8 cellular contexts compared by ENCODE assay signal in the genomic region with DNA sequence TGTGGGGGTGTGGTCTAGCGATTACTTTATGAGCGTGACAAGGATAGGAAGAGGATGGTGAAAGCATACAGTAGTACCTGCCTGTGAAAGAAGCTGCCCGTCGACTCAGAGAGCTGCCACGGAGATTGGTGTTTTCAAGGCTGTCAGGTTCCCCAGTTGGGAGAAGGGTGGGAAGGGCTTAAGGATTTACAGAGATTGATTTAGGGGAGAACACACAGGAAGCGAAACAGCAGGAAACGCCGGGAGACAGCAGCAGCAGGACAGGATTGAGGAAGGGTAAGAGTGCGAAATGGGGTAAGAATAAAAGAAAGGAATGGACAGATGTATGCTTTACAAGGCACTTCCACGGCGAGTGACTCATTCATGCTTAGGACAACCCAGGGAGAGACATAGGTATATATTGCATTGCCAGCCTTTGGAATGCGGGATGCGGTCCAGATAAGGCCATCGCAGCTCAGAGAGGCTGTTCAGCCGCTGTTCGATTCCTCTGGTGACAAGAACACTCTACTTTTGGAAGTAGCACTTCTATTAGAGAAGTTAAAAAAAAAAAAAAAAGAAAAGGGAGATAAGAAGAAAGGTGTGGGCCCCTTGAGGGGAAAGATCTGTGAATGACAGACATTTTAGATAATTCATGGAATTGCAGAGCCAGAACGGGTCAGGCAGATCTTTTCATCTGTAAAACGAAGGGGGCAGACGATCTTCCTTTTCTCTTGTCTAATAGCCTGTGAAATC. TPM values are rescaled to one million over a fixed set of nuclear protein-coding genes. Genes with fewer than 3 reads are reported as not detected.
DNase-seq lines count a peak whose midpoint lies in the region; ATAC-seq and TF ChIP-seq lines count a peak whose summit lies in the region.

No MANE protein-coding gene starts in this region.

- H3K9ac ChIP-seq in OCI-LY3 (ENCODE audit: low read length), result peak overlapping the region; percentile 77

- H3K36me3 Mint-ChIP-seq in memory B cell, result no peaks in the 10 kb centered on the region

- TF ChIP-seq CTCF in OCI-LY3 (IDR thresholded peaks at IDR 0.05; ENCODE audit: low read depth, low read length), result no peak

- H3K4me3 ChIP-seq in OCI-LY3 (ENCODE audit: low read length) (peak overlapping the region; percentile 78), urinary bladder (ENCODE audit: low read depth, low read length) (peak overlapping the region; percentile 97)

- H4K20me1 ChIP-seq in OCI-LY3 (ENCODE audit: insufficient read depth, low read length), result peaks cover 4% of the 10 kb centered on the region; the same call in 1 of the 2 replicates

- 43% methylated on average over 19 of the region's 19 CpGs for WGBS in urinary bladder

- peak overlapping the region; percentile 84 for H3K4me2 ChIP-seq in OCI-LY3 (ENCODE audit: low read length)

- H3K4me1 Mint-ChIP-seq in memory B cell, result peaks cover 29% of the 10 kb centered on the region

- H3K27ac Mint-ChIP-seq in memory B cell, result peak overlapping the region; percentile 88

- H3K27me3 Mint-ChIP-seq in memory B cell, result no peaks in the 10 kb centered on the region

- no peaks in the 10 kb centered on the region for H3K9me3 Mint-ChIP-seq in memory B cell

- H3K79me2 ChIP-seq in OCI-LY3 (ENCODE audit: low read length), result peaks cover 33% of the 10 kb centered on the region

- H3K27me3 ChIP-seq in OCI-LY3 (ENCODE audit: low read depth, low read length), result no peaks in the 10 kb centered on the region

- H3K4me1 ChIP-seq in OCI-LY3 (ENCODE audit: low read length), result peaks cover 27% of the 10 kb centered on the region
- no peaks in the 10 kb centered on the region for H3K4me1 ChIP-seq in urinary bladder (ENCODE audit: insufficient read depth)

- H3K9me3 ChIP-seq in OCI-LY3 (ENCODE audit: insufficient read depth, low read length), result no peaks in the 10 kb centered on the region

- peak; percentile 21 for DNase-seq in activated CD4-positive, alpha-beta T cell treated with anti-CD3 and anti-CD28 coated beads for 48 hours
- DNase-seq in activated CD4-positive, alpha-beta T cell treated with anti-CD3 and anti-CD28 coated beads, Interleukin-2, amount 50 U/mL, for 1 hour, result no peak
- DNase-seq in caudate nucleus (lab: John Stamatoyannopoulos, UW) (no peak), memory B cell (ENCODE audit: low spot score in 2 of 2) (no peak), NCI-H128 (lab: John Stamatoyannopoulos, UW; ENCODE audit: unreplicated experiment) (no peak), NOMO-1 treated with dmso at 0.1 percent for 144 hours (lab: John Stamatoyannopoulos, UW; ENCODE audit: unreplicated experiment) (no peak)

- H2AFZ ChIP-seq in OCI-LY3 (ENCODE audit: low read depth, low read length), result peak overlapping the region; percentile 99

- peak overlapping the region; percentile 64 for H3K27ac ChIP-seq in OCI-LY3 (ENCODE audit: low read length)
- peak overlapping the region; percentile 97 for H3K27ac ChIP-seq in caudate nucleus (ENCODE audit: low read depth, low read length)
- peak overlapping the region; percentile 98 for H3K27ac ChIP-seq in urinary bladder (ENCODE audit: low read depth)

- peak overlapping the region; percentile 87 for H3K4me3 Mint-ChIP-seq in memory B cell

- H3K36me3 ChIP-seq in OCI-LY3 (replicated peaks; ENCODE audit: low read depth, low read length), result no peaks in the 10 kb centered on the region
- H3K36me3 ChIP-seq in urinary bladder (ENCODE audit: insufficient read depth), result no peaks in the 10 kb centered on the region

- no peak for ATAC-seq in memory B cell (ENCODE audit: low read depth)

RNA-seq across cellular contexts. Expression of a gene that starts 0.9 kb away (rescaled TPM):
- 107 TPM for total RNA-seq in urinary bladder
- polyA plus RNA-seq in urinary bladder, result 24.4 TPM
